27 cellular contexts compared by ENCODE assay signal in genomic region chr5:27477550-27477949, GRCh38.
"Had no signal": no experiment of that assay in that cellular context is flagged by ENCODE, and none has a peak within 500 bp of the region (broad histone marks: within the 10 kb centered on the region; RNA-seq: fewer than 3 reads in every experiment).

No MANE protein-coding gene starts in this region.

- H3K4me1 ChIP-seq: SJSA1 had no signal

- H3K4me3 ChIP-seq: SJSA1, SK-N-MC had no signal

- H3K27me3 ChIP-seq: SJSA1 had no signal

- H3K36me3 ChIP-seq: SJSA1 had no signal

- H3K27me3 Mint-ChIP-seq: IgD-negative memory B cell, T-cell had no signal

- H3K27ac ChIP-seq: SJSA1, SK-N-MC had no signal

- H3K4me1 Mint-ChIP-seq: IgD-negative memory B cell, T-cell had no signal

- H3K27ac Mint-ChIP-seq: IgD-negative memory B cell; T-cell; T-helper 1 cell treated with Interleukin-12 subunit alpha and Interleukin-12 subunit beta and Interleukin-4 antibody, amounts not matched to agents 30 μg/mL and 1 μg/mL, for 36 hours had no signal

- ATAC-seq: T-cell had no signal

- DNase-seq: KBM-7; MV-4-11; NCI-H1048; NCI-H1105; NCI-H1417; NCI-H1436 treated with DMSO at 0.1 percent for 48 hours; NCI-H1694; NCI-H187 treated with DMSO at 0.1 percent for 48 hours; NCI-H2029 treated with DMSO at 0.1 percent for 48 hours; NCI-H2171; NCI-H226; NCI-H446; NCI-H510A; NCI-H524 treated with DMSO at 0.1 percent for 48 hours; NCI-H69; NCI-H774; NK-92 treated with Interleukin-12 subunit alpha and Interleukin-12 subunit beta, amount 100 ng/mL, for 24 hours; OCI-M1; Right ventricle myocardium superior; RPMI8226; SIG-M5; SW 1271; T-cell had no signal

- H3K9me3 ChIP-seq: SJSA1 had no signal

- H3K36me3 Mint-ChIP-seq: IgD-negative memory B cell, T-cell had no signal

- H3K4me3 Mint-ChIP-seq: IgD-negative memory B cell; T-cell; T-helper 1 cell treated with Interleukin-12 subunit alpha and Interleukin-12 subunit beta and Interleukin-4 antibody, amounts not matched to agents 30 μg/mL and 1 μg/mL, for 36 hours had no signal
